29 cellular contexts compared by ENCODE assay signal in genomic region chr1:217948741-217949140, GRCh38.
"Had no signal": no experiment of that assay in that cellular context is flagged by ENCODE, and none has a peak within 500 bp of the region (broad histone marks: within the 10 kb centered on the region; RNA-seq: fewer than 3 reads in every experiment).

No MANE protein-coding gene starts in this region.

- ATAC-seq: esophagus mucosa; left ventricle myocardium superior; lower lobe of right lung; mucosa of descending colon; natural killer cell treated with Interleukin-12 subunit alpha and Interleukin-12 subunit beta and Interleukin-15 and Interleukin-18, amount 100 ng/mL, for 72 hours; psoas muscle; right cardiac atrium; stimulated activated naive B cell treated with anti-CD40 and anti-IgM and Interleukin-4, amounts not matched to agents 10 μg/mL and 1 μg/mL and 100 μg/mL, for 72 hours had no signal

- H3K4me1 Mint-ChIP-seq: immature natural killer cell; memory B cell; naive B cell; stimulated activated naive B cell treated with anti-CD40 and anti-IgM and Interleukin-4, amounts not matched to agents 10 μg/mL and 1 μg/mL and 100 μg/mL, for 72 hours had no signal

- H3K9me3 ChIP-seq: colonic mucosa, lower lobe of right lung, mucosa of descending colon, neutrophil, psoas muscle, sigmoid colon, thoracic aorta, tibial nerve, upper lobe of left lung had no signal

- H3K27me3 Mint-ChIP-seq: dendritic cell treated with granulocyte-macrophage colony-stimulating factor and Interleukin-4, amounts not matched to agents 40 ng/mL and 50 ng/mL, for 4 days; memory B cell; naive B cell; natural killer cell treated with Interleukin-12 subunit alpha and Interleukin-12 subunit beta and Interleukin-15 and Interleukin-18, amount 100 ng/mL, for 72 hours; stimulated activated naive B cell treated with anti-CD40 and anti-IgM and Interleukin-4, amounts not matched to agents 10 μg/mL and 1 μg/mL and 100 μg/mL, for 72 hours; stimulated activated naive CD8-positive, alpha-beta T cell treated with anti-CD3 and anti-CD28 coated beads, Interleukin-15, Interleukin-2, amounts not matched to agents 100 ng/mL and 50 ng/mL, for 24 hours had no signal

- H3K9me3 Mint-ChIP-seq: dendritic cell treated with granulocyte-macrophage colony-stimulating factor and Interleukin-4, amounts not matched to agents 40 ng/mL and 50 ng/mL, for 4 days; endodermal cell; memory B cell; neural crest cell; stimulated activated naive B cell treated with anti-CD40 and anti-IgM and Interleukin-4, amounts not matched to agents 10 μg/mL and 1 μg/mL and 100 μg/mL, for 72 hours; stimulated activated naive CD8-positive, alpha-beta T cell treated with anti-CD3 and anti-CD28 coated beads, Interleukin-15, Interleukin-2, amounts not matched to agents 100 ng/mL and 50 ng/mL, for 24 hours had no signal

- H3K27ac ChIP-seq: colonic mucosa, epithelial cell of prostate, lower lobe of right lung, neutrophil, psoas muscle, sigmoid colon, skin epidermis, spleen, thoracic aorta, tibial nerve, upper lobe of left lung had no signal

- H3K4me3 ChIP-seq: colonic mucosa, lower lobe of right lung, mucosa of descending colon, psoas muscle, sigmoid colon, skin epidermis, spleen, thoracic aorta, tibial nerve, upper lobe of left lung had no signal

- H3K4me1 ChIP-seq: colonic mucosa, lower lobe of right lung, psoas muscle, sigmoid colon, spleen, tibial nerve, upper lobe of left lung had no signal

- H3K4me3 Mint-ChIP-seq: dendritic cell treated with granulocyte-macrophage colony-stimulating factor and Interleukin-4, amounts not matched to agents 40 ng/mL and 50 ng/mL, for 4 days; endodermal cell; immature natural killer cell; memory B cell; mesothelial cell of epicardium; natural killer cell treated with Interleukin-12 subunit alpha and Interleukin-12 subunit beta and Interleukin-15 and Interleukin-18, amount 100 ng/mL, for 72 hours; neural crest cell; stimulated activated naive B cell treated with anti-CD40 and anti-IgM and Interleukin-4, amounts not matched to agents 10 μg/mL and 1 μg/mL and 100 μg/mL, for 72 hours; stimulated activated naive CD8-positive, alpha-beta T cell treated with anti-CD3 and anti-CD28 coated beads, Interleukin-15, Interleukin-2, amounts not matched to agents 100 ng/mL and 50 ng/mL, for 24 hours had no signal

- DNase-seq: colonic mucosa; effector CD8-positive, alpha-beta T cell; endodermal cell; foreskin melanocyte; hypothalamus; immature natural killer cell; left ventricle myocardium superior; lower lobe of right lung; mucosa of descending colon; naive B cell; psoas muscle; right cardiac atrium; sigmoid colon; spleen; stimulated activated CD4-positive, alpha-beta T cell treated with anti-CD3 and anti-CD28 coated beads, Interleukin-4, amount 100 ng/mL, for 4 hours; stimulated activated naive B cell treated with anti-CD40 and anti-IgM and Interleukin-4, amounts not matched to agents 10 μg/mL and 1 μg/mL and 100 μg/mL, for 72 hours; upper lobe of left lung had no signal

- H3K36me3 Mint-ChIP-seq: immature natural killer cell; memory B cell; mesothelial cell of epicardium; naive B cell; natural killer cell treated with Interleukin-12 subunit alpha and Interleukin-12 subunit beta and Interleukin-15 and Interleukin-18, amount 100 ng/mL, for 72 hours; stimulated activated naive B cell treated with anti-CD40 and anti-IgM and Interleukin-4, amounts not matched to agents 10 μg/mL and 1 μg/mL and 100 μg/mL, for 72 hours had no signal

- H3K36me3 ChIP-seq: colonic mucosa, lower lobe of right lung, neutrophil, sigmoid colon, spleen, thoracic aorta, tibial nerve, upper lobe of left lung had no signal

- H3K27ac Mint-ChIP-seq: dendritic cell treated with granulocyte-macrophage colony-stimulating factor and Interleukin-4, amounts not matched to agents 40 ng/mL and 50 ng/mL, for 4 days; endodermal cell; immature natural killer cell; memory B cell; mesothelial cell of epicardium; naive B cell; natural killer cell treated with Interleukin-12 subunit alpha and Interleukin-12 subunit beta and Interleukin-15 and Interleukin-18, amount 100 ng/mL, for 72 hours; stimulated activated naive B cell treated with anti-CD40 and anti-IgM and Interleukin-4, amounts not matched to agents 10 μg/mL and 1 μg/mL and 100 μg/mL, for 72 hours; stimulated activated naive CD8-positive, alpha-beta T cell treated with anti-CD3 and anti-CD28 coated beads, Interleukin-15, Interleukin-2, amounts not matched to agents 100 ng/mL and 50 ng/mL, for 24 hours had no signal

- H3K27me3 ChIP-seq: colonic mucosa, neutrophil, sigmoid colon, spleen, tibial nerve, upper lobe of left lung had no signal
